ENCODE assay signal across 27 cellular contexts in the genomic region with DNA sequence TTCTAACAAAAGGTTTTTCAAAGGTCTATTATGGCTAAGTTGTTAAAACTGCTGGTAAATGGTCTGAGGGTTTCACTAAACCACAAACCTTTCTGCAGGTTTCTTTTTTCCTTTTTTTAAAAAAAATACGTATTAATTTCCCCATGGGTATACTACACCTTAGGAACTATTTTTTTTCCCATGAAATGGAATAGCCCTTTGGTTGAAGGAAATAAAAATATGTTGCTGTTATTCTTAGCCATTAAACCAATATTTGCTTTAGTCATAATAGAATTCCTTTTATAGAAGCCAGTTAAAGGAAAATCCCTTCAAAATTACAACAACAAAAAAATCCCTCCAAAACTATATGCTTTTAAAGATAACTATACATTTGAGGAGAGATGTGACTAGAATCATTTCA.
"Had no signal": no experiment of that assay in that cellular context is flagged by ENCODE, and none has a peak within 500 bp of the region (broad histone marks: within the 10 kb centered on the region; RNA-seq: fewer than 3 reads in every experiment).

No MANE protein-coding gene starts in this region.

- H3K27ac ChIP-seq: neural progenitor cell, ovary, parathyroid adenoma, psoas muscle, right lobe of liver, sigmoid colon, suprapubic skin, testis, tibial artery, transverse colon, upper lobe of left lung, vagina had no signal

- H3K27me3 ChIP-seq: neural progenitor cell, ovary, right lobe of liver, sigmoid colon, suprapubic skin, testis, tibial artery, transverse colon, upper lobe of left lung, vagina had no signal

- ATAC-seq: natural killer cell; psoas muscle; right cardiac atrium; right lobe of liver; stimulated activated effector memory CD8-positive, alpha-beta T cell treated with anti-CD3 and anti-CD28 coated beads, Interleukin-12 subunit alpha, Interleukin-12 subunit beta, amount 100 ng/mL, for 72 hours; stimulated activated naive B cell treated with anti-CD40 and anti-IgM and Interleukin-4, amounts not matched to agents 10 μg/mL and 1 μg/mL and 100 μg/mL, for 72 hours; stimulated activated naive CD8-positive, alpha-beta T cell treated with anti-CD3 and anti-CD28 coated beads, Interleukin-15, amount 100 ng/mL, for 72 hours; stimulated activated naive CD8-positive, alpha-beta T cell treated with anti-CD3 and anti-CD28 coated beads, Interleukin-15, Interleukin-2, amounts not matched to agents 100 U/mL and 50 U/mL, for 24 hours had no signal

- H2AFZ ChIP-seq: neural progenitor cell, parathyroid adenoma had no signal

- H3K9ac ChIP-seq: neural progenitor cell, parathyroid adenoma had no signal

- H3K9me3 ChIP-seq: ovary, psoas muscle, right lobe of liver, sigmoid colon, suprapubic skin, testis, tibial artery, transverse colon, upper lobe of left lung, vagina had no signal

- H3K4me3 ChIP-seq: neural progenitor cell, ovary, psoas muscle, right lobe of liver, sigmoid colon, suprapubic skin, testis, tibial artery, transverse colon, upper lobe of left lung, vagina had no signal

- H3K36me3 ChIP-seq: neural progenitor cell, ovary, right lobe of liver, sigmoid colon, suprapubic skin, tibial artery, transverse colon, upper lobe of left lung, vagina had no signal

- H3K4me1 ChIP-seq: parathyroid adenoma, psoas muscle, right lobe of liver, sigmoid colon, suprapubic skin, testis, tibial artery, transverse colon, upper lobe of left lung, vagina had no signal

- FAIRE-seq: small intestine, urothelium cell line had no signal

- DNase-seq: natural killer cell; occipital lobe; ovary; posterior cingulate gyrus; psoas muscle; right cardiac atrium; right lobe of liver; sigmoid colon; small intestine; stimulated activated CD4-positive, alpha-beta T cell treated with anti-CD3 and anti-CD28 coated beads, Interleukin-15, amount 100 ng/mL, for 24 hours; stimulated activated CD4-positive, alpha-beta T cell treated with anti-CD3 and anti-CD28 coated beads, Interleukin-2, amount 100 ng/mL, for 24 hours; stimulated activated CD4-positive, alpha-beta T cell treated with anti-CD3 and anti-CD28 coated beads, Interleukin-2, amount 100 ng/mL, for 48 hours; stimulated activated CD4-positive, alpha-beta T cell treated with anti-CD3 and anti-CD28 coated beads, Interleukin-4, amount 100 ng/mL, for 24 hours; stimulated activated naive B cell treated with anti-CD40 and anti-IgM and Interleukin-4, amounts not matched to agents 10 μg/mL and 1 μg/mL and 100 μg/mL, for 72 hours; stimulated activated naive CD8-positive, alpha-beta T cell treated with anti-CD3 and anti-CD28 coated beads, Interleukin-15, amount 100 ng/mL, for 72 hours; stimulated activated naive CD8-positive, alpha-beta T cell treated with anti-CD3 and anti-CD28 coated beads, Interleukin-15, Interleukin-2, amounts not matched to agents 100 U/mL and 50 U/mL, for 24 hours; substantia nigra; testis; tibial artery; transverse colon; upper lobe of left lung had no signal

- H3K79me2 ChIP-seq: parathyroid adenoma had no signal
